6 cellular contexts compared by ENCODE assay signal in genomic region chr7:63580045-63580444, GRCh38.
DNase-seq lines count a peak whose midpoint lies in the region; ATAC-seq and TF ChIP-seq lines count a peak whose summit lies in the region.
"Not testable (repeated sequence)": the region's sequence is repeated elsewhere in the genome, so short reads cannot be mapped to it uniquely, and the experiment has no call there.

No MANE protein-coding gene starts in this region.

- H3K27me3 Mint-ChIP-seq in type B pancreatic cell = not testable (repeated sequence)

- intact Hi-C loops in posterior vena cava (cut with DNase I); spleen (cut with DNase I; ENCODE audit: low total_unique reads): not testable (repeated sequence)

- H3K36me3 ChIP-seq in lung (ENCODE audit: control insufficient read depth in 2 of 2, insufficient read depth in 2 of 2, low read length in 2 of 2); spleen: not testable (repeated sequence)

- not testable (repeated sequence) for H3K27me3 ChIP-seq in lung (ENCODE audit: control insufficient read depth, insufficient read depth); spleen (replicated peaks in 1 of 7)

- H3K4me1 ChIP-seq in lung (ENCODE audit: control insufficient read depth in 2 of 2, insufficient read depth in 2 of 2, low read length in 2 of 2); spleen: not testable (repeated sequence)

- TF ChIP-seq POLR2A in spleen (IDR thresholded peaks at IDR 0.05) = not testable (repeated sequence)

- not testable (repeated sequence) for H3K27ac Mint-ChIP-seq in type B pancreatic cell

- H3K9me3 ChIP-seq in lung (ENCODE audit: control insufficient read depth in 2 of 2, insufficient read depth in 1 of 2, low read length in 1 of 2) (peaks cover 0 to 24% of the 10 kb centered on the region in 2 donors), spleen (peaks cover 0 to 71% (median 51%) of the 10 kb centered on the region in 8 donors)

- not testable (repeated sequence) for H3K36me3 Mint-ChIP-seq in type B pancreatic cell

- whole genome bisulfite sequencing in lung, 2 donors = 79 to 86% methylated on average over 11 to 12 of the region's 12 CpGs
- 80 to 84% (median 82%) methylated on average over 5 to 12 of the region's 12 CpGs for WGBS in spleen, 5 donors

- H3K9me3 Mint-ChIP-seq in type B pancreatic cell = not testable (repeated sequence)

- H3K4me3 Mint-ChIP-seq in type B pancreatic cell = not testable (repeated sequence)

- H3K4me3 ChIP-seq in lung, spleen: not testable (repeated sequence)

- DNase-seq in dedifferentiated amniotic fluid mesenchymal stem cell (ENCODE audit: extremely low spot score) (peak; percentile 10), left lobe of liver (ENCODE audit: low spot score) (peak; percentile 33), lung (ENCODE audit: low spot score) (peak; percentile 26), posterior vena cava (ENCODE audit: low spot score) (peak; percentile 71), spleen (peak; percentile 61), type B pancreatic cell (ENCODE audit: extremely low spot score, unreplicated experiment) (peak; percentile 49)

- TF ChIP-seq CTCF in lung (IDR thresholded peaks at IDR 0.05; ENCODE audit: control extremely low read depth, extremely low read depth); spleen (IDR thresholded peaks at IDR 0.05 in 8 of 11, conservative IDR thresholded peaks at IDR 0.05 in 3 of 11); type B pancreatic cell (conservative IDR thresholded peaks at IDR 0.05): not testable (repeated sequence)

- not testable (repeated sequence) for H3K27ac ChIP-seq in lung (ENCODE audit: low read depth in 1 of 2, low read length in 1 of 2); spleen

- H3K4me1 Mint-ChIP-seq in type B pancreatic cell (ENCODE audit: unreplicated experiment) = not testable (repeated sequence)

- ATAC-seq in left lobe of liver = not testable (repeated sequence)
- peak; percentile 10 for ATAC-seq in lung (ENCODE audit: insufficient read depth, low FRiP score)

Comparison
In these comparisons a context has a peak if more than half of its experiments do, and no peak if none do; other contexts are left out.
1. DNase-seq: peak in every context shown above with its lines; median percentile 71 in posterior vena cava; 61 in spleen; 49 in type B pancreatic cell; 33 in left lobe of liver; 26 in lung; 10 in dedifferentiated amniotic fluid mesenchymal stem cell.